In the genomic region with DNA sequence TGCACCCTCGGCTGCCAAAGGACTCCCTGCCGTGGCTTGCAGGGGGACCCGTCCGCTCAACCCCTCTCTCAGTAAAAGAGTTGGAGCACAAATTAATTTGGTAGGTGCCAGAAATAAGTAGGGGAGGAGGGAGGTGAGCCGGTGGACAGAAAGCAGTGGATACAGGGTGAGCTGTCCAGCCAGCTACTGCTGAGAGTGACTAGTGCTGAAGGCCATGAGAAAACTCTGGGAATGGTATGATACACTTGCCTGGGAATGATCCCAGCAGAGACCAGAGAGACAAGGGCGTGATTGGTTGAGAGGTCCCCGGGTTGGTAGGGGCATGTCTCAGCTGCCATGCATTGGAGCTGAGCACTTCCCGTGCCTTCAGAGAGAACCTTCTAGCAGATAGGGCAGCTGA, we compare ENCODE assay signal across 2 cellular contexts.
TF ChIP-seq lines count a peak whose summit lies in the region.

No MANE protein-coding gene starts in this region.

TF ChIP-seq in SK-N-SH, 30 proteins besides CTCF, POLR2A, EP300 and RAD21:
- TF ChIP-seq, protein P1, sequence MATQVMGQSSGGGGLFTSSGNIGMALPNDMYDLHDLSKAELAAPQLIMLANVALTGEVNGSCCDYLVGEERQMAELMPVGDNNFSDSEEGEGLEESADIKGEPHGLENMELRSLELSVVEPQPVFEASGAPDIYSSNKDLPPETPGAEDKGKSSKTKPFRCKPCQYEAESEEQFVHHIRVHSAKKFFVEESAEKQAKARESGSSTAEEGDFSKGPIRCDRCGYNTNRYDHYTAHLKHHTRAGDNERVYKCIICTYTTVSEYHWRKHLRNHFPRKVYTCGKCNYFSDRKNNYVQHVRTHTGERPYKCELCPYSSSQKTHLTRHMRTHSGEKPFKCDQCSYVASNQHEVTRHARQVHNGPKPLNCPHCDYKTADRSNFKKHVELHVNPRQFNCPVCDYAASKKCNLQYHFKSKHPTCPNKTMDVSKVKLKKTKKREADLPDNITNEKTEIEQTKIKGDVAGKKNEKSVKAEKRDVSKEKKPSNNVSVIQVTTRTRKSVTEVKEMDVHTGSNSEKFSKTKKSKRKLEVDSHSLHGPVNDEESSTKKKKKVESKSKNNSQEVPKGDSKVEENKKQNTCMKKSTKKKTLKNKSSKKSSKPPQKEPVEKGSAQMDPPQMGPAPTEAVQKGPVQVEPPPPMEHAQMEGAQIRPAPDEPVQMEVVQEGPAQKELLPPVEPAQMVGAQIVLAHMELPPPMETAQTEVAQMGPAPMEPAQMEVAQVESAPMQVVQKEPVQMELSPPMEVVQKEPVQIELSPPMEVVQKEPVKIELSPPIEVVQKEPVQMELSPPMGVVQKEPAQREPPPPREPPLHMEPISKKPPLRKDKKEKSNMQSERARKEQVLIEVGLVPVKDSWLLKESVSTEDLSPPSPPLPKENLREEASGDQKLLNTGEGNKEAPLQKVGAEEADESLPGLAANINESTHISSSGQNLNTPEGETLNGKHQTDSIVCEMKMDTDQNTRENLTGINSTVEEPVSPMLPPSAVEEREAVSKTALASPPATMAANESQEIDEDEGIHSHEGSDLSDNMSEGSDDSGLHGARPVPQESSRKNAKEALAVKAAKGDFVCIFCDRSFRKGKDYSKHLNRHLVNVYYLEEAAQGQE (IDR thresholded peaks at IDR 0.05; ENCODE audit: low read depth, low read length): peak; percentile 72; the same call in 1 of the 2 replicates
- no peak for TF ChIP-seq GABPA (IDR thresholded peaks at IDR 0.05; ENCODE audit: low read depth)
TF ChIP-seq in SK-N-SH: peak in this region for 1.

TF ChIP-seq in HEK293, 187 proteins besides CTCF, POLR2A, EP300 and RAD21:
- TF ChIP-seq, protein P1 (tag by site-specific recombination; IDR thresholded peaks at IDR 0.05): peak; percentile 66
- TF ChIP-seq TSHZ1 (tag by site-specific recombination; IDR thresholded peaks at IDR 0.05; ENCODE audit: borderline replicate concordance): no peak
